14 cellular contexts compared by ENCODE assay signal in genomic region chr1:169708633-169709032, GRCh38. TPM values are rescaled to one million over a fixed set of nuclear protein-coding genes. Genes with fewer than 3 reads are reported as not detected.
DNase-seq lines count a peak whose midpoint lies in the region; ATAC-seq and TF ChIP-seq lines count a peak whose summit lies in the region.
"Had no signal": no experiment of that assay in that cellular context is flagged by ENCODE, and none has a peak within 500 bp of the region (broad histone marks: within the 10 kb centered on the region; RNA-seq: fewer than 3 reads in every experiment).

No MANE protein-coding gene starts in this region.

- peak overlapping the region; percentile 97 for H3K9ac ChIP-seq in OCI-LY3 (ENCODE audit: low read length)

- peaks cover 51% of the 10 kb centered on the region for H3K4me1 Mint-ChIP-seq in activated naive CD4-positive, alpha-beta T cell treated with anti-CD3 and anti-CD28 coated beads, Interleukin-2, amount 10 ng/mL, durations not matched to agents 7 days and 5 days
- peaks cover 63% of the 10 kb centered on the region for H3K4me1 Mint-ChIP-seq in central memory CD8-positive, alpha-beta T cell
- peaks cover 44 to 68% of the 10 kb centered on the region in 2 donors for H3K4me1 Mint-ChIP-seq in stimulated activated naive B cell treated with anti-CD40 and anti-IgM and Interleukin-4, amounts not matched to agents 10 μg/mL and 1 μg/mL and 100 μg/mL, for 72 hours

- no peaks in the 10 kb centered on the region for H3K27me3 Mint-ChIP-seq in activated naive CD4-positive, alpha-beta T cell treated with anti-CD3 and anti-CD28 coated beads, Interleukin-2, amount 10 ng/mL, durations not matched to agents 7 days and 5 days
- H3K27me3 Mint-ChIP-seq in central memory CD8-positive, alpha-beta T cell: no peaks in the 10 kb centered on the region
- H3K27me3 Mint-ChIP-seq in stimulated activated naive B cell treated with anti-CD40 and anti-IgM and Interleukin-4, amounts not matched to agents 10 μg/mL and 1 μg/mL and 100 μg/mL, for 72 hours: no peaks in the 10 kb centered on the region

- ATAC-seq in central memory CD8-positive, alpha-beta T cell (replicated peaks; ENCODE audit: extremely low read depth, poor library complexity, severe bottlenecking): peak; percentile 53
- no peak for ATAC-seq in stimulated activated naive B cell treated with anti-CD40 and anti-IgM and Interleukin-4, amounts not matched to agents 10 μg/mL and 1 μg/mL and 100 μg/mL, for 72 hours (replicated peaks)
- ATAC-seq in right cardiac atrium (no peak), GM18907 (IDR thresholded peaks at IDR 0.05; ENCODE audit: unreplicated experiment) (no peak)
- ATAC-seq: left cardiac atrium, psoas muscle had no signal

- 77% methylated on average over 4 of the region's 4 CpGs for WGBS in right cardiac atrium

- peaks cover 75% of the 10 kb centered on the region for H3K79me2 ChIP-seq in OCI-LY3 (ENCODE audit: low read length)

- H3K4me3 Mint-ChIP-seq in activated naive CD4-positive, alpha-beta T cell treated with anti-CD3 and anti-CD28 coated beads, Interleukin-2, amount 10 ng/mL, durations not matched to agents 7 days and 5 days: peak overlapping the region; percentile 88
- H3K4me3 Mint-ChIP-seq in central memory CD8-positive, alpha-beta T cell: peak overlapping the region; percentile 85
- peak overlapping the region; percentile 80 to 88 for H3K4me3 Mint-ChIP-seq in stimulated activated naive B cell treated with anti-CD40 and anti-IgM and Interleukin-4, amounts not matched to agents 10 μg/mL and 1 μg/mL and 100 μg/mL, for 72 hours

- CTCF ChIA-PET in activated naive CD4-positive, alpha-beta T cell treated with anti-CD3 and anti-CD28 coated beads, Interleukin-2, amount 10 ng/mL, durations not matched to agents 7 days and 5 days (lab: Charles Lee): interaction anchor here (1.0 to 7.1 kb wide), 6 partner anchors 9 to 161 kb away, joined by 3 to 100 read pairs (median 24); partner anchors contain the start of gene F5

- H3K4me1 ChIP-seq in OCI-LY3 (ENCODE audit: low read length) (peaks cover 69% of the 10 kb centered on the region), right cardiac atrium (ENCODE audit: control insufficient read depth, insufficient read depth, low read length) (no peaks in the 10 kb centered on the region)
- H3K4me1 ChIP-seq: psoas muscle had no signal

- no peaks in the 10 kb centered on the region for H4K20me1 ChIP-seq in OCI-LY3 (ENCODE audit: insufficient read depth, low read length)

- no peaks in the 10 kb centered on the region for H3K9me3 ChIP-seq in OCI-LY3 (ENCODE audit: insufficient read depth, low read length)
- H3K9me3 ChIP-seq in right cardiac atrium (ENCODE audit: control insufficient read depth, low read length): no peaks in the 10 kb centered on the region
- H3K9me3 ChIP-seq: psoas muscle had no signal

- peaks cover 57% of the 10 kb centered on the region for H3K36me3 Mint-ChIP-seq in activated naive CD4-positive, alpha-beta T cell treated with anti-CD3 and anti-CD28 coated beads, Interleukin-2, amount 10 ng/mL, durations not matched to agents 7 days and 5 days
- peaks cover 51% of the 10 kb centered on the region for H3K36me3 Mint-ChIP-seq in central memory CD8-positive, alpha-beta T cell (ENCODE audit: insufficient read depth)
- peaks cover 9 to 16% of the 10 kb centered on the region in 2 donors for H3K36me3 Mint-ChIP-seq in stimulated activated naive B cell treated with anti-CD40 and anti-IgM and Interleukin-4, amounts not matched to agents 10 μg/mL and 1 μg/mL and 100 μg/mL, for 72 hours

- H3K27ac ChIP-seq in OCI-LY3 (ENCODE audit: low read length) (peak overlapping the region; percentile 98), right cardiac atrium (ENCODE audit: low read length) (no peak overlapping the region)
- H3K27ac ChIP-seq: psoas muscle had no signal

- H3K27me3 ChIP-seq in OCI-LY3 (ENCODE audit: low read depth, low read length) (no peaks in the 10 kb centered on the region), right cardiac atrium (ENCODE audit: control insufficient read depth, insufficient read depth) (no peaks in the 10 kb centered on the region)

- H3K27ac Mint-ChIP-seq in activated naive CD4-positive, alpha-beta T cell treated with anti-CD3 and anti-CD28 coated beads, Interleukin-2, amount 10 ng/mL, durations not matched to agents 7 days and 5 days: peak overlapping the region; percentile 93
- H3K27ac Mint-ChIP-seq in central memory CD8-positive, alpha-beta T cell (ENCODE audit: low read depth): peak overlapping the region; percentile 84
- peak overlapping the region; percentile 90 for H3K27ac Mint-ChIP-seq in stimulated activated naive B cell treated with anti-CD40 and anti-IgM and Interleukin-4, amounts not matched to agents 10 μg/mL and 1 μg/mL and 100 μg/mL, for 72 hours

- no peak for DNase-seq in activated naive CD4-positive, alpha-beta T cell treated with anti-CD3 and anti-CD28 coated beads, Interleukin-2, amount 10 ng/mL, durations not matched to agents 7 days and 5 days
- DNase-seq in activated naive CD4-positive, alpha-beta T cell treated with anti-CD3 and anti-CD28 coated beads, Interleukin-2, amount 50 U/mL, for 16 hours: no peak
- DNase-seq in central memory CD8-positive, alpha-beta T cell (ENCODE audit: low spot score in 2 of 2): no peak
- DNase-seq in stimulated activated naive B cell treated with anti-CD40 and anti-IgM and Interleukin-4, amounts not matched to agents 10 μg/mL and 1 μg/mL and 100 μg/mL, for 72 hours: no peak
- no peak for DNase-seq in hippocampal formation (lab: John Stamatoyannopoulos, UW)
- DNase-seq in right cardiac atrium: no peak
- DNase-seq: left cardiac atrium, NCI-H446, psoas muscle, SIG-M5 had no signal

- TF ChIP-seq CTCF in OCI-LY3 (IDR thresholded peaks at IDR 0.05; ENCODE audit: low read depth, low read length): no peak

- intact Hi-C loops in right cardiac atrium (cut with DNase I): loop anchor here in 2 of 4 donors (10.0 kb wide), 2 partner anchors 86 to 114 kb away; partner anchors contain the start of gene METTL18 (in 1 of the 2)

- H2AFZ ChIP-seq in OCI-LY3 (ENCODE audit: low read depth, low read length): no peak overlapping the region

- peak overlapping the region; percentile 98 for H3K4me2 ChIP-seq in OCI-LY3 (ENCODE audit: low read length)

- H3K36me3 ChIP-seq in OCI-LY3 (replicated peaks; ENCODE audit: low read depth, low read length): peaks cover 69% of the 10 kb centered on the region

- H3K4me3 ChIP-seq in OCI-LY3 (ENCODE audit: low read length) (peak overlapping the region; percentile 80), right cardiac atrium (ENCODE audit: low read length) (no peak overlapping the region)
- H3K4me3 ChIP-seq: psoas muscle had no signal

- peaks cover 7% of the 10 kb centered on the region for H3K9me3 Mint-ChIP-seq in activated naive CD4-positive, alpha-beta T cell treated with anti-CD3 and anti-CD28 coated beads, Interleukin-2, amount 10 ng/mL, durations not matched to agents 7 days and 5 days
- H3K9me3 Mint-ChIP-seq in central memory CD8-positive, alpha-beta T cell: no peaks in the 10 kb centered on the region
- peaks cover 0 to 2% of the 10 kb centered on the region in 2 donors for H3K9me3 Mint-ChIP-seq in stimulated activated naive B cell treated with anti-CD40 and anti-IgM and Interleukin-4, amounts not matched to agents 10 μg/mL and 1 μg/mL and 100 μg/mL, for 72 hours

RNA-seq across cellular contexts. Expression of gene SELL, which starts 2.8 kb away (rescaled TPM):
- 1 to 10 TPM; 1.1 to 3.8 (median 1.2) TPM for total RNA-seq in right cardiac atrium
- 0.61 TPM for polyA plus RNA-seq in right cardiac atrium
- total RNA-seq: HT-29 had no signal

RNA-seq across cellular contexts. Expression of gene SELE, which starts 25.2 kb away (rescaled TPM):
- total RNA-seq in right cardiac atrium: 1 to 10 TPM in 1 of 4 donors, under 1 TPM in 3; 0.31 to 3.2 (median 0.55) TPM
- 2.8 TPM for polyA plus RNA-seq in right cardiac atrium
- total RNA-seq: HT-29 had no signal
- polyA plus RNA-seq: AG04450 had no signal
